In genomic region chr2:161282245-161282644, GRCh38 we compare ENCODE assay signal across 7 cellular contexts. TPM values are rescaled to one million over a fixed set of nuclear protein-coding genes. Genes with fewer than 3 reads are reported as not detected.
DNase-seq lines count a peak whose midpoint lies in the region; FAIRE-seq and TF ChIP-seq lines count a peak whose summit lies in the region.
"Not testable (repeated sequence)": the region's sequence is repeated elsewhere in the genome, so short reads cannot be mapped to it uniquely, and the experiment has no call there.

No MANE protein-coding gene starts in this region.

- H3K9ac ChIP-seq in SK-N-MC (ENCODE audit: insufficient read length), result peak overlapping the region; percentile 58
- not testable (repeated sequence) for H3K9ac ChIP-seq in colonic mucosa (ENCODE audit: low read depth in 2 of 2, low read length in 2 of 2)

- not testable (repeated sequence) for H3K27me3 ChIP-seq in BE2C; colonic mucosa; prostate gland (replicated peaks; ENCODE audit: insufficient read depth)

- not testable (repeated sequence) for TF ChIP-seq POLR2A in prostate gland (IDR thresholded peaks at IDR 0.05)

- H3K36me3 ChIP-seq in BE2C; SK-N-MC (ENCODE audit: insufficient read depth, low read length); colonic mucosa; prostate gland: not testable (repeated sequence)

- peak; percentile 32 for DNase-seq in BE2C
- not testable (repeated sequence) for DNase-seq in HTR-8/SVneo (ENCODE audit: insufficient read length, low spot score); SK-N-MC (ENCODE audit: low read depth, low spot score)
- DNase-seq in activated effector memory CD4-positive, alpha-beta T cell treated with anti-CD3 and anti-CD28 coated beads, Interleukin-2, amount 50 U/mL, for 16 hours, result peak; percentile 72
- DNase-seq in colonic mucosa, result peak; percentile 31
- peak; percentile 24 for DNase-seq in mucosa of gallbladder (ENCODE audit: low spot score)
- DNase-seq in prostate gland (ENCODE audit: low spot score), result peak; percentile 6

- H3K27ac ChIP-seq in SK-N-MC, result peak overlapping the region; percentile 79
- not testable (repeated sequence) for H3K27ac ChIP-seq in colonic mucosa, prostate gland

- intact Hi-C loops in colonic mucosa (cut with DNase I); prostate gland (cut with DNase I): not testable (repeated sequence)

- 89% methylated on average over 11 of the region's 11 CpGs for WGBS in prostate gland

- not testable (repeated sequence) for H3K4me1 ChIP-seq in BE2C; colonic mucosa; prostate gland (replicated peaks)

- FAIRE-seq in HTR-8/SVneo (lab: Jason Lieb, UNC), result peak; percentile 75

- TF ChIP-seq CTCF in BE2C (IDR thresholded peaks at IDR 0.05; ENCODE audit: low read depth, low read length); colonic mucosa (IDR thresholded peaks at IDR 0.05); prostate gland (IDR thresholded peaks at IDR 0.05): not testable (repeated sequence)

- H3K4me3 ChIP-seq in BE2C (ENCODE audit: low read depth, low read length); colonic mucosa; prostate gland: not testable (repeated sequence)
- peak overlapping the region; percentile 58 for H3K4me3 ChIP-seq in SK-N-MC

- not testable (repeated sequence) for H3K9me3 ChIP-seq in BE2C; SK-N-MC (ENCODE audit: low read depth, low read length); colonic mucosa; prostate gland

RNA-seq across cellular contexts. Expression of gene PSMD14, which starts 26.0 kb away (rescaled TPM):
- 26.6 TPM for polyA plus RNA-seq in BE2C (2012; ENCODE audit: insufficient read depth, insufficient read length, low read depth)
- total RNA-seq in colonic mucosa (10 to 100 TPM; 35.6 to 58.6 TPM), mucosa of gallbladder (36.2 TPM), prostate gland (10 to 100 TPM; 25.1 to 43.1 TPM)
